ENCODE assay signal across 10 cellular contexts in genomic region chr2:181312515-181312927, GRCh38.
DNase-seq lines count a peak whose midpoint lies in the region; ATAC-seq and TF ChIP-seq lines count a peak whose summit lies in the region.
"Had no signal": no experiment of that assay in that cellular context is flagged by ENCODE, and none has a peak within 500 bp of the region (broad histone marks: within the 10 kb centered on the region; RNA-seq: fewer than 3 reads in every experiment).

No MANE protein-coding gene starts in this region.

- POLR2A ChIA-PET in activated B cell treated with CpG ODN at 0.5 μM for 24 hours (lab: Charles Lee), result interaction anchor here (1.0 to 13.1 kb wide), 8 partner anchors 8 to 144 kb away, joined by 3 to 289 read pairs (median 6); partner anchors contain the start of gene ITGA4

- BruUV-seq in Calu3 (replicated peaks; lab: Mats Ljungman, UMichigan), result no TSS peak

- no peaks in the 10 kb centered on the region for H3K9me3 Mint-ChIP-seq in activated CD8-positive, alpha-beta memory T cell treated with anti-CD3 and anti-CD28 coated beads, Interleukin-2, amount 10 ng/mL, durations not matched to agents 7 days and 5 days (ENCODE audit: low read depth)
- H3K9me3 Mint-ChIP-seq in activated B cell treated with CpG ODN at 0.5 μM for 24 hours (no peaks in the 10 kb centered on the region), Calu3 (ENCODE audit: low read depth, unreplicated experiment) (no peaks in the 10 kb centered on the region)
- H3K9me3 Mint-ChIP-seq in stimulated activated naive CD8-positive, alpha-beta T cell treated with anti-CD3 and anti-CD28 coated beads, Interleukin-15, amount 100 ng/mL, for 72 hours, result no peaks in the 10 kb centered on the region
- H3K9me3 Mint-ChIP-seq: brain had no signal

- peak; percentile 74 for ATAC-seq in activated CD8-positive, alpha-beta memory T cell treated with anti-CD3 and anti-CD28 coated beads, Interleukin-2, amount 10 ng/mL, durations not matched to agents 7 days and 5 days
- ATAC-seq in HG02970 (IDR thresholded peaks at IDR 0.05; ENCODE audit: low FRiP score, unreplicated experiment) (peak; percentile 84), activated B cell treated with CpG ODN at 0.5 μM for 24 hours (ENCODE audit: low read depth) (peak; percentile 64)
- ATAC-seq in stimulated activated naive CD8-positive, alpha-beta T cell treated with anti-CD3 and anti-CD28 coated beads, Interleukin-15, amount 100 ng/mL, for 72 hours, result peak; percentile 98

- peak; percentile 90 for DNase-seq in activated CD8-positive, alpha-beta memory T cell treated with anti-CD3 and anti-CD28 coated beads, Interleukin-2, amount 10 ng/mL, durations not matched to agents 7 days and 5 days
- DNase-seq in activated CD8-positive, alpha-beta memory T cell treated with anti-CD3 and anti-CD28 coated beads, Interleukin-2, amount 50 U/mL, for 48 hours, result no peak
- DNase-seq in activated B cell treated with CpG ODN at 0.5 μM for 24 hours, result no peak
- peak; percentile 45 to 79 for DNase-seq in stimulated activated naive CD8-positive, alpha-beta T cell treated with anti-CD3 and anti-CD28 coated beads, Interleukin-15, amount 100 ng/mL, for 72 hours
- DNase-seq in head of caudate nucleus, result no peak
- no peak for DNase-seq in Calu3
- no peak for DNase-seq in UCSD-AML1 (lab: John Stamatoyannopoulos, UW; ENCODE audit: unreplicated experiment)
- DNase-seq: NCI-H1417 treated with DMSO at 0.1 percent for 48 hours had no signal

- intact Hi-C loops in activated B cell treated with CpG ODN at 0.5 μM for 24 hours (cut with micrococcal nuclease) (loop anchor here (1.0 to 2.0 kb wide), 4 partner anchors 22 to 107 kb away; no protein-coding TSS in a partner anchor), head of caudate nucleus (cut with DNase I) (no loop called here), Calu3 (cut with micrococcal nuclease; ENCODE audit: unreplicated experiment) (no loop called here)

- peak overlapping the region; percentile 99 for H3K27ac Mint-ChIP-seq in activated CD8-positive, alpha-beta memory T cell treated with anti-CD3 and anti-CD28 coated beads, Interleukin-2, amount 10 ng/mL, durations not matched to agents 7 days and 5 days
- H3K27ac Mint-ChIP-seq in activated B cell treated with CpG ODN at 0.5 μM for 24 hours (peak overlapping the region; percentile 90), Calu3 (ENCODE audit: unreplicated experiment) (no peak overlapping the region)
- peak overlapping the region; percentile 83 to 99 for H3K27ac Mint-ChIP-seq in stimulated activated naive CD8-positive, alpha-beta T cell treated with anti-CD3 and anti-CD28 coated beads, Interleukin-15, amount 100 ng/mL, for 72 hours
- H3K27ac Mint-ChIP-seq: brain had no signal

- no peaks in the 10 kb centered on the region for H3K27me3 Mint-ChIP-seq in activated CD8-positive, alpha-beta memory T cell treated with anti-CD3 and anti-CD28 coated beads, Interleukin-2, amount 10 ng/mL, durations not matched to agents 7 days and 5 days
- no peaks in the 10 kb centered on the region for H3K27me3 Mint-ChIP-seq in activated B cell treated with CpG ODN at 0.5 μM for 24 hours
- H3K27me3 Mint-ChIP-seq in stimulated activated naive CD8-positive, alpha-beta T cell treated with anti-CD3 and anti-CD28 coated beads, Interleukin-15, amount 100 ng/mL, for 72 hours, result no peaks in the 10 kb centered on the region
- no peaks in the 10 kb centered on the region for H3K27me3 Mint-ChIP-seq in Calu3 (ENCODE audit: unreplicated experiment)

- peaks cover 10% of the 10 kb centered on the region for H3K36me3 Mint-ChIP-seq in activated CD8-positive, alpha-beta memory T cell treated with anti-CD3 and anti-CD28 coated beads, Interleukin-2, amount 10 ng/mL, durations not matched to agents 7 days and 5 days
- no peaks in the 10 kb centered on the region for H3K36me3 Mint-ChIP-seq in activated B cell treated with CpG ODN at 0.5 μM for 24 hours (ENCODE audit: low read depth)
- H3K36me3 Mint-ChIP-seq in Calu3 (ENCODE audit: insufficient read depth, unreplicated experiment), result no peaks in the 10 kb centered on the region
- H3K36me3 Mint-ChIP-seq: brain had no signal

- TF ChIP-seq CTCF in activated B cell treated with CpG ODN at 0.5 μM for 24 hours (IDR thresholded peaks at IDR 0.05), result no peak
- no peak for TF ChIP-seq CTCF in Calu3 (IDR thresholded peaks at IDR 0.05; ENCODE audit: unreplicated experiment)

- CTCF ChIA-PET in activated CD8-positive, alpha-beta memory T cell treated with anti-CD3 and anti-CD28 coated beads, Interleukin-2, amount 10 ng/mL, durations not matched to agents 7 days and 5 days (lab: Charles Lee), result interaction anchor here (0.9 to 8.5 kb wide), 11 partner anchors 10 to 208 kb away, joined by 3 to 68 read pairs (median 5); partner anchors contain the start of gene ITGA4
- CTCF ChIA-PET in activated B cell treated with CpG ODN at 0.5 μM for 24 hours (lab: Charles Lee), result interaction anchor here (1.1 to 13.1 kb wide), 6 partner anchors 8 to 154 kb away, joined by 3 to 178 read pairs (median 6); partner anchors contain the start of gene ITGA4
- CTCF ChIA-PET in Calu3 (lab: Charles Lee), result no interaction called here

- peak overlapping the region; percentile 75 for H3K4me3 Mint-ChIP-seq in activated CD8-positive, alpha-beta memory T cell treated with anti-CD3 and anti-CD28 coated beads, Interleukin-2, amount 10 ng/mL, durations not matched to agents 7 days and 5 days
- H3K4me3 Mint-ChIP-seq in activated B cell treated with CpG ODN at 0.5 μM for 24 hours (peak overlapping the region; percentile 53), Calu3 (ENCODE audit: low read depth, unreplicated experiment) (no peak overlapping the region)
- peak overlapping the region; percentile 81 to 91 for H3K4me3 Mint-ChIP-seq in stimulated activated naive CD8-positive, alpha-beta T cell treated with anti-CD3 and anti-CD28 coated beads, Interleukin-15, amount 100 ng/mL, for 72 hours
- H3K4me3 Mint-ChIP-seq: brain had no signal

- H3K4me1 Mint-ChIP-seq in activated CD8-positive, alpha-beta memory T cell treated with anti-CD3 and anti-CD28 coated beads, Interleukin-2, amount 10 ng/mL, durations not matched to agents 7 days and 5 days, result peaks cover 53% of the 10 kb centered on the region
- peaks cover 60% of the 10 kb centered on the region for H3K4me1 Mint-ChIP-seq in activated B cell treated with CpG ODN at 0.5 μM for 24 hours
- peaks cover 60% of the 10 kb centered on the region for H3K4me1 Mint-ChIP-seq in stimulated activated naive CD8-positive, alpha-beta T cell treated with anti-CD3 and anti-CD28 coated beads, Interleukin-15, amount 100 ng/mL, for 72 hours
- no peaks in the 10 kb centered on the region for H3K4me1 Mint-ChIP-seq in Calu3 (ENCODE audit: low read depth, unreplicated experiment)

Comparison
In these comparisons a context has a peak if more than half of its experiments do, and no peak if none do; other contexts are left out.
1. DNase-seq: peak in activated CD8-positive, alpha-beta memory T cell treated with anti-CD3 and anti-CD28 coated beads, Interleukin-2, amount 10 ng/mL, durations not matched to agents 7 days and 5 days (single experiment) and stimulated activated naive CD8-positive, alpha-beta T cell treated with anti-CD3 and anti-CD28 coated beads, Interleukin-15, amount 100 ng/mL, for 72 hours (2 of 2); none in activated CD8-positive, alpha-beta memory T cell treated with anti-CD3 and anti-CD28 coated beads, Interleukin-2, amount 50 U/mL, for 48 hours (single experiment), activated B cell treated with CpG ODN at 0.5 μM for 24 hours (single experiment), head of caudate nucleus (0 of 42), Calu3 (single experiment) and UCSD-AML1 (single experiment).
2. Peak in every context shown above with its lines, with median percentiles within 50 percentile points of each other: ATAC-seq.